In genomic region chr11:116811194-116811593, GRCh38 we compare ENCODE assay signal across 1 cellular context.
A peak's percentile ranks its signal among the peaks of the same experiment; 100 is the strongest.
TF ChIP-seq lines count a peak whose summit lies in the region.

No MANE protein-coding gene starts in this region.

TF ChIP-seq in K562, 482 proteins besides CTCF, POLR2A, EP300 and RAD21:
- peak in 1 of 2 experiments; percentile 26; a peak in 1 of 4 replicates for TF ChIP-seq KDM1A (IDR thresholded peaks at IDR 0.05)
- TF ChIP-seq KDM2B (CRISPR knock-in tag; IDR thresholded peaks at IDR 0.05), result no peak
- peak; percentile 56; the same call in 1 of the 2 replicates for TF ChIP-seq MAFG (tag; conservative IDR thresholded peaks at IDR 0.05)
- TF ChIP-seq C11orf30 (IDR thresholded peaks at IDR 0.05; ENCODE audit: low read depth), result peak; percentile 55; the same call in 1 of the 2 replicates
- peak; percentile 80 for TF ChIP-seq NFE2 (IDR thresholded peaks at IDR 0.05; ENCODE audit: low read depth)
- TF ChIP-seq TFAP4 (CRISPR knock-in tag; IDR thresholded peaks at IDR 0.05; ENCODE audit: borderline replicate concordance), result no peak
- TF ChIP-seq RCOR1 (IDR thresholded peaks at IDR 0.05; ENCODE audit: borderline replicate concordance in 1 of 2, low read depth in 2 of 2, low read length in 2 of 2), result peak in 1 of 2 experiments; percentile 37; a peak in 1 of 4 replicates
- TF ChIP-seq ELF4 (CRISPR knock-in tag; IDR thresholded peaks at IDR 0.05), result no peak
- TF ChIP-seq MAFF (IDR thresholded peaks at IDR 0.05; ENCODE audit: low read length), result peak; percentile 45; the same call in 1 of the 2 replicates
- TF ChIP-seq E2F1 (CRISPR knock-in tag; IDR thresholded peaks at IDR 0.05), result no peak
- TF ChIP-seq ZNF316 (IDR thresholded peaks at IDR 0.05), result 0 out of 2 replicates have a peak, but pooled peaks have one; percentile 17
